27 cellular contexts compared by ENCODE assay signal in the genomic region with DNA sequence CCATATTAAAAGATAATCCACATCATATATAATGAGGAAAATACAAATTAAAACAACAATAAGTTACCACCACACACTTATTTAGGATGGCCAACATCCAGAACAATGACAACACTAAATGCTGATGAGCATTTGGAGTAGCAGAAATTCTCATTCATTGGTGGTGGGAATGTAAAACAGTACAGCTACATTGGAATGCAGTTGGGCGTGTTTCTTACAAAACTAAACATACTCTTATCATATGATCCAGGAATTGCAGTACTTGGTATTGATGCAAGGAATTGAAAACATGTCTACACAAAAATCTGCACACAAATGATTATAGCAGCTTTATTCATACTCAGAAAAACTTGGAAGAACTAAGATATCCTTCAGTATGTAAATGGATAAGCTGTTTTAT.
"Had no signal": no experiment of that assay in that cellular context is flagged by ENCODE, and none has a peak within 500 bp of the region (broad histone marks: within the 10 kb centered on the region; RNA-seq: fewer than 3 reads in every experiment).

No MANE protein-coding gene starts in this region.

- H3K4me1 Mint-ChIP-seq: activated naive CD8-positive, alpha-beta T cell treated with anti-CD3 and anti-CD28 coated beads for 36 hours; memory B cell; naive thymus-derived CD8-positive, alpha-beta T cell; neural crest cell; stimulated activated naive B cell treated with anti-CD40 and anti-IgM and Interleukin-4, amounts not matched to agents 10 μg/mL and 1 μg/mL and 100 μg/mL, for 72 hours had no signal

- DNase-seq: activated CD4-positive, alpha-beta T cell treated with anti-CD3 and anti-CD28 coated beads for 4 hours; activated CD4-positive, alpha-beta T cell treated with anti-CD3 and anti-CD28 coated beads, Interleukin-2, amount 50 U/mL, for 4 hours; activated effector memory CD4-positive, alpha-beta T cell treated with Interleukin-2 at 50 U/mL for 16 hours; activated naive CD4-positive, alpha-beta T cell treated with anti-CD3 and anti-CD28 coated beads for 36 hours; activated naive CD8-positive, alpha-beta T cell treated with anti-CD3 and anti-CD28 coated beads for 36 hours; adrenal gland; cerebellar nuclear complex; dorsolateral prefrontal cortex; effector memory CD8-positive, alpha-beta T cell; glutamatergic neuron; left cardiac atrium; naive thymus-derived CD8-positive, alpha-beta T cell; occipital lobe; psoas muscle; right cardiac atrium; stimulated activated CD4-positive, alpha-beta T cell treated with anti-CD3 and anti-CD28 coated beads, Interleukin-15, amount 100 ng/mL, for 24 hours; stimulated activated CD4-positive, alpha-beta T cell treated with anti-CD3 and anti-CD28 coated beads, Interleukin-2, amount 100 ng/mL, for 24 hours; stimulated activated naive B cell treated with anti-CD40 and anti-IgM and Interleukin-4, amounts not matched to agents 10 μg/mL and 1 μg/mL and 100 μg/mL, for 72 hours; stomach; thyroid gland; upper lobe of right lung had no signal

- H3K9ac ChIP-seq: parathyroid adenoma had no signal

- H3K79me2 ChIP-seq: parathyroid adenoma had no signal

- ATAC-seq: effector memory CD8-positive, alpha-beta T cell; left cardiac atrium; naive thymus-derived CD8-positive, alpha-beta T cell; psoas muscle; right cardiac atrium; stimulated activated naive B cell treated with anti-CD40 and anti-IgM and Interleukin-4, amounts not matched to agents 10 μg/mL and 1 μg/mL and 100 μg/mL, for 72 hours; upper lobe of right lung had no signal

- H3K27me3 Mint-ChIP-seq: activated naive CD8-positive, alpha-beta T cell treated with anti-CD3 and anti-CD28 coated beads for 36 hours; effector memory CD8-positive, alpha-beta T cell; memory B cell; naive thymus-derived CD8-positive, alpha-beta T cell; stimulated activated naive B cell treated with anti-CD40 and anti-IgM and Interleukin-4, amounts not matched to agents 10 μg/mL and 1 μg/mL and 100 μg/mL, for 72 hours had no signal

- H2AFZ ChIP-seq: parathyroid adenoma had no signal

- H3K36me3 Mint-ChIP-seq: activated naive CD8-positive, alpha-beta T cell treated with anti-CD3 and anti-CD28 coated beads for 36 hours; memory B cell; naive thymus-derived CD8-positive, alpha-beta T cell; stimulated activated naive B cell treated with anti-CD40 and anti-IgM and Interleukin-4, amounts not matched to agents 10 μg/mL and 1 μg/mL and 100 μg/mL, for 72 hours had no signal

- H3K27ac Mint-ChIP-seq: activated naive CD4-positive, alpha-beta T cell treated with anti-CD3 and anti-CD28 coated beads for 36 hours; activated naive CD8-positive, alpha-beta T cell treated with anti-CD3 and anti-CD28 coated beads for 36 hours; effector memory CD8-positive, alpha-beta T cell; memory B cell; naive thymus-derived CD8-positive, alpha-beta T cell; stimulated activated naive B cell treated with anti-CD40 and anti-IgM and Interleukin-4, amounts not matched to agents 10 μg/mL and 1 μg/mL and 100 μg/mL, for 72 hours had no signal

- H3K27me3 ChIP-seq: adrenal gland, dorsolateral prefrontal cortex, esophagus muscularis mucosa, stomach, thyroid gland, upper lobe of right lung had no signal

- H3K4me3 ChIP-seq: adrenal gland, coronary artery, dorsolateral prefrontal cortex, esophagus muscularis mucosa, psoas muscle, stomach, thyroid gland, upper lobe of right lung had no signal

- H3K9me3 ChIP-seq: adrenal gland, esophagus muscularis mucosa, psoas muscle, thyroid gland, upper lobe of right lung had no signal

- H3K4me3 Mint-ChIP-seq: activated naive CD4-positive, alpha-beta T cell treated with anti-CD3 and anti-CD28 coated beads for 36 hours; activated naive CD8-positive, alpha-beta T cell treated with anti-CD3 and anti-CD28 coated beads for 36 hours; effector memory CD8-positive, alpha-beta T cell; memory B cell; naive thymus-derived CD8-positive, alpha-beta T cell; neural crest cell; stimulated activated naive B cell treated with anti-CD40 and anti-IgM and Interleukin-4, amounts not matched to agents 10 μg/mL and 1 μg/mL and 100 μg/mL, for 72 hours had no signal

- H3K36me3 ChIP-seq: adrenal gland, esophagus muscularis mucosa, stomach, thyroid gland, upper lobe of right lung had no signal

- H3K27ac ChIP-seq: adrenal gland, coronary artery, dorsolateral prefrontal cortex, esophagus muscularis mucosa, parathyroid adenoma, psoas muscle, stomach, thyroid gland, upper lobe of right lung, VCaP had no signal
